ENCODE assay signal across 24 cellular contexts in the genomic region with DNA sequence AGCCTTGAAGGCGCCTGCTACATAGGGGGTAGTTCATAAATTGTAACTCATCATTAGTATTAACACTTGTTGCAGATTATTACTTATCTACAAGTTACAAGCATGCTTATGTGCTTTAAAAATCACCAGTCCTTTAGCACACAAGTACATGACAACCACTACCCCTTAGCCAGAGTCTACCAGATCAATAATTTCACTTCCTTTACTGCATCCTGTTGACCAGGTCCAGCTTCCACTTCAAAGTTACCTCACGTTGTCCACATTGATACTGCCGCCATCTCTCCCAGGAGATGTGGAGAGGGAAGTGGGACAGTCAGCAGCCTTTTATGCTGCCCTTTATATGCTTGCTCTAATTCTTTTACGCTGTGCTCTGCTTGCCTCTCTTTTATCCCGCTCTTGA.
DNase-seq lines count a peak whose midpoint lies in the region; ATAC-seq, FAIRE-seq and TF ChIP-seq lines count a peak whose summit lies in the region.
"Had no signal": no experiment of that assay in that cellular context is flagged by ENCODE, and none has a peak within 500 bp of the region (broad histone marks: within the 10 kb centered on the region; RNA-seq: fewer than 3 reads in every experiment).

No MANE protein-coding gene starts in this region.

- no peak overlapping the region for H3K9ac ChIP-seq in HepG2 (ENCODE audit: insufficient read depth, low read depth, low read length)
- H3K9ac ChIP-seq: BLaER1 had no signal

- no peak overlapping the region for H3K4me2 ChIP-seq in HepG2 (ENCODE audit: low read depth, low read length)
- H3K4me2 ChIP-seq: A549, BLaER1 had no signal

- ATAC-seq in GM18511 (IDR thresholded peaks at IDR 0.05; ENCODE audit: unreplicated experiment) (peak; percentile 62), GM21447 (IDR thresholded peaks at IDR 0.05; ENCODE audit: unreplicated experiment) (peak; percentile 39), HG03342 (IDR thresholded peaks at IDR 0.05; ENCODE audit: unreplicated experiment) (peak; percentile 42), HepG2 (peak; percentile 66)
- ATAC-seq: A549, HCT116 had no signal

- no peak for TF ChIP-seq CTCF in HepG2 (CRISPR knock-in tag; IDR thresholded peaks at IDR 0.05)
- no peak for TF ChIP-seq CTCF in BE2C (IDR thresholded peaks at IDR 0.05; ENCODE audit: low read depth, low read length)

- TF ChIP-seq EP300 in HepG2 (IDR thresholded peaks at IDR 0.05; ENCODE audit: low read depth in 2 of 2, low read length in 2 of 2) (peak in 1 of 2 experiments; percentile 28; a peak in 1 of 4 replicates), HepG2 (CRISPR knock-in tag; IDR thresholded peaks at IDR 0.05; ENCODE audit: borderline replicate concordance) (no peak)

- FAIRE-seq in HepG2 (lab: Jason Lieb, UNC), result no peak
- FAIRE-seq: A549, GM12892, HTR-8/SVneo had no signal

- no peak for TF ChIP-seq RAD21 in HepG2 (CRISPR knock-in tag; IDR thresholded peaks at IDR 0.05)

- no peaks in the 10 kb centered on the region for H3K9me3 ChIP-seq in HepG2 (ENCODE audit: low read length)
- no peaks in the 10 kb centered on the region for H3K9me3 ChIP-seq in BE2C
- H3K9me3 ChIP-seq: A549, BLaER1, MG63 had no signal

- H3K36me3 ChIP-seq in HepG2 (replicated peaks in 1 of 2; ENCODE audit: control insufficient read depth in 1 of 2, insufficient read depth in 2 of 2, low read length in 2 of 2) (no peaks in the 10 kb centered on the region), BE2C (no peaks in the 10 kb centered on the region)
- H3K36me3 ChIP-seq: BLaER1, MG63 had no signal

- H3K27me3 ChIP-seq in HepG2 (ENCODE audit: control insufficient read depth in 1 of 2, insufficient read depth in 2 of 2, low read length in 2 of 2), result no peaks in the 10 kb centered on the region
- H3K27me3 ChIP-seq in BE2C, result no peaks in the 10 kb centered on the region
- H3K27me3 ChIP-seq: BLaER1, MG63 had no signal

- no TSS peak for BruUV-seq in HepG2 (replicated peaks; lab: Mats Ljungman, UMichigan)

- no peaks in the 10 kb centered on the region for H3K79me2 ChIP-seq in HepG2 (ENCODE audit: insufficient read depth, low read length)

- CTCF ChIA-PET in HepG2 (lab: Yijun Ruan, JAX; ENCODE audit: low intra/inter-chr PET ratio, low total read pairs), result no interaction called here

- DNase-seq in HepG2 (ENCODE audit: low spot score) (peak; percentile 3), H4 (ENCODE audit: low spot score) (no peak), BE2C (no peak), cerebellar cortex (ENCODE audit: low spot score) (no peak)
- no peak for DNase-seq in stimulated activated CD8-positive, alpha-beta memory T cell treated with anti-CD3 and anti-CD28 coated beads, Interleukin-4, amount 100 ng/mL, for 48 hours
- DNase-seq: Calu3; CD4-positive, alpha-beta memory T cell; GF-D8; Kasumi-1; MG63; NCI-H1092; NCI-H510A; NCI-H748 treated with DMSO at 0.1 percent for 48 hours; NK-92 treated with Interleukin-12 subunit alpha and Interleukin-12 subunit beta, amount 100 ng/mL, for 24 hours; OCI-M1; Right ventricle myocardium superior had no signal

- no peaks in the 10 kb centered on the region for H4K20me1 ChIP-seq in HepG2 (ENCODE audit: insufficient read depth, low read length)
- H4K20me1 ChIP-seq: BLaER1 had no signal

- POLR2A ChIA-PET in HepG2 (lab: Yijun Ruan, JAX), result no interaction called here

- intact Hi-C loops in HepG2 (cut with micrococcal nuclease; ENCODE audit: unreplicated experiment), result no loop called here

- H2AFZ ChIP-seq in HepG2 (ENCODE audit: low read length), result no peak overlapping the region

- H3K27ac ChIP-seq in HepG2 (ENCODE audit: extremely low read length, insufficient read depth, low read length), result no peak overlapping the region
- H3K27ac ChIP-seq: BLaER1 had no signal

- in situ Hi-C loops in HepG2 (cut with HindIII; ENCODE audit: extremely low pct_ligation_motif_present, low pct_unique_long_range_greater_than_20kb), result no loop called here

- H3K4me1 ChIP-seq in HepG2 (ENCODE audit: insufficient read depth, low read length) (peaks cover 30% of the 10 kb centered on the region), BE2C (no peaks in the 10 kb centered on the region)
- H3K4me1 ChIP-seq: BLaER1 had no signal

- H3K4me3 ChIP-seq in HepG2 (replicated peaks in 1 of 3; ENCODE audit: insufficient read depth in 1 of 3, low read depth in 2 of 3, low read length in 3 of 3), result no peak overlapping the region
- H3K4me3 ChIP-seq in BE2C (ENCODE audit: low read depth, low read length), result no peak overlapping the region
- H3K4me3 ChIP-seq: A549, BLaER1, MG63 had no signal

- no peak for TF ChIP-seq POLR2A in HepG2 (IDR thresholded peaks at IDR 0.05; ENCODE audit: insufficient read depth in 1 of 2, low read depth in 2 of 2, low read length in 2 of 2)

- WGBS in HepG2 (ENCODE audit: low lambda C conversion rate), result 64% methylated on average over 5 of the region's 5 CpGs

TF ChIP-seq in HepG2, 621 proteins besides CTCF, POLR2A, EP300 and RAD21 (continues in another document):
- TF ChIP-seq FOSL2 (CRISPR knock-in tag; IDR thresholded peaks at IDR 0.05), result 0 out of 2 replicates have a peak, but pooled peaks have one; percentile 14
- no peak for TF ChIP-seq JARID2 (CRISPR knock-in tag; IDR thresholded peaks at IDR 0.05; ENCODE audit: insufficient replicate concordance)
- TF ChIP-seq ZNF431 (CRISPR knock-in tag; IDR thresholded peaks at IDR 0.05; ENCODE audit: borderline replicate concordance, low read depth), result no peak
- TF ChIP-seq ZNF282 (IDR thresholded peaks at IDR 0.05; ENCODE audit: partially characterized antibody), result no peak
- TF ChIP-seq ZBTB3 (CRISPR knock-in tag; IDR thresholded peaks at IDR 0.05; ENCODE audit: borderline replicate concordance, low read depth), result no peak
- no peak for TF ChIP-seq ZNF546 (CRISPR knock-in tag; conservative IDR thresholded peaks at IDR 0.05)
- no peak for TF ChIP-seq LCORL (IDR thresholded peaks at IDR 0.05)
- no peak for TF ChIP-seq LCORL (CRISPR knock-in tag; IDR thresholded peaks at IDR 0.05)
- no peak for TF ChIP-seq HMGA1 (CRISPR knock-in tag; conservative IDR thresholded peaks at IDR 0.05)
- TF ChIP-seq TCF7 (IDR thresholded peaks at IDR 0.05; ENCODE audit: low read depth), result peak; percentile 50; the same call in 1 of the 2 replicates
- TF ChIP-seq RBM22 (optimal IDR thresholded peaks at IDR 0.05; ENCODE audit: low read length), result no peak
- TF ChIP-seq JUNB (CRISPR knock-in tag; IDR thresholded peaks at IDR 0.05; ENCODE audit: borderline replicate concordance), result no peak
- TF ChIP-seq HMG20A (CRISPR knock-in tag; IDR thresholded peaks at IDR 0.05; ENCODE audit: borderline replicate concordance), result peak; percentile 26; the same call in 1 of the 2 replicates
- TF ChIP-seq NKX3-1 (CRISPR knock-in tag; IDR thresholded peaks at IDR 0.05), result no peak
- TF ChIP-seq FOXP1 (IDR thresholded peaks at IDR 0.05), result no peak
- peak; percentile 45 for TF ChIP-seq FOXP1 (CRISPR knock-in tag; IDR thresholded peaks at IDR 0.05)
- TF ChIP-seq FOXO1 (CRISPR knock-in tag; IDR thresholded peaks at IDR 0.05), result peak; percentile 62; the same call in 1 of the 2 replicates
- no peak for TF ChIP-seq ATF1 (CRISPR knock-in tag; IDR thresholded peaks at IDR 0.05)
- peak; percentile 43; the same call in 1 of the 2 replicates for TF ChIP-seq MIXL1 (CRISPR knock-in tag; IDR thresholded peaks at IDR 0.05)
- TF ChIP-seq ZNF644 (CRISPR knock-in tag; IDR thresholded peaks at IDR 0.05; ENCODE audit: low read depth), result peak; percentile 64; the same call in 1 of the 2 replicates
- TF ChIP-seq SCMH1 (CRISPR knock-in tag; IDR thresholded peaks at IDR 0.05; ENCODE audit: borderline replicate concordance), result no peak
- TF ChIP-seq, protein P1, sequence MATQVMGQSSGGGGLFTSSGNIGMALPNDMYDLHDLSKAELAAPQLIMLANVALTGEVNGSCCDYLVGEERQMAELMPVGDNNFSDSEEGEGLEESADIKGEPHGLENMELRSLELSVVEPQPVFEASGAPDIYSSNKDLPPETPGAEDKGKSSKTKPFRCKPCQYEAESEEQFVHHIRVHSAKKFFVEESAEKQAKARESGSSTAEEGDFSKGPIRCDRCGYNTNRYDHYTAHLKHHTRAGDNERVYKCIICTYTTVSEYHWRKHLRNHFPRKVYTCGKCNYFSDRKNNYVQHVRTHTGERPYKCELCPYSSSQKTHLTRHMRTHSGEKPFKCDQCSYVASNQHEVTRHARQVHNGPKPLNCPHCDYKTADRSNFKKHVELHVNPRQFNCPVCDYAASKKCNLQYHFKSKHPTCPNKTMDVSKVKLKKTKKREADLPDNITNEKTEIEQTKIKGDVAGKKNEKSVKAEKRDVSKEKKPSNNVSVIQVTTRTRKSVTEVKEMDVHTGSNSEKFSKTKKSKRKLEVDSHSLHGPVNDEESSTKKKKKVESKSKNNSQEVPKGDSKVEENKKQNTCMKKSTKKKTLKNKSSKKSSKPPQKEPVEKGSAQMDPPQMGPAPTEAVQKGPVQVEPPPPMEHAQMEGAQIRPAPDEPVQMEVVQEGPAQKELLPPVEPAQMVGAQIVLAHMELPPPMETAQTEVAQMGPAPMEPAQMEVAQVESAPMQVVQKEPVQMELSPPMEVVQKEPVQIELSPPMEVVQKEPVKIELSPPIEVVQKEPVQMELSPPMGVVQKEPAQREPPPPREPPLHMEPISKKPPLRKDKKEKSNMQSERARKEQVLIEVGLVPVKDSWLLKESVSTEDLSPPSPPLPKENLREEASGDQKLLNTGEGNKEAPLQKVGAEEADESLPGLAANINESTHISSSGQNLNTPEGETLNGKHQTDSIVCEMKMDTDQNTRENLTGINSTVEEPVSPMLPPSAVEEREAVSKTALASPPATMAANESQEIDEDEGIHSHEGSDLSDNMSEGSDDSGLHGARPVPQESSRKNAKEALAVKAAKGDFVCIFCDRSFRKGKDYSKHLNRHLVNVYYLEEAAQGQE (IDR thresholded peaks at IDR 0.05; ENCODE audit: borderline replicate concordance in 1 of 2, low read depth in 1 of 2, low read length in 2 of 2), result no peak
- no peak for TF ChIP-seq SIN3B (IDR thresholded peaks at IDR 0.05; ENCODE audit: low read length)
- no peak for TF ChIP-seq SAP130 (CRISPR knock-in tag; IDR thresholded peaks at IDR 0.05; ENCODE audit: low read depth)
- TF ChIP-seq ZFX (CRISPR knock-in tag; IDR thresholded peaks at IDR 0.05; ENCODE audit: low read depth), result no peak
- no peak for TF ChIP-seq TSC22D2 (CRISPR knock-in tag; IDR thresholded peaks at IDR 0.05; ENCODE audit: borderline replicate concordance)
- no peak for TF ChIP-seq SMAD3 (CRISPR knock-in tag; IDR thresholded peaks at IDR 0.05)
- no peak for TF ChIP-seq MAF1 (CRISPR knock-in tag; IDR thresholded peaks at IDR 0.05; ENCODE audit: borderline replicate concordance)
